Comparison of ENCODE assay signal across 19 cellular contexts in the genomic region with DNA sequence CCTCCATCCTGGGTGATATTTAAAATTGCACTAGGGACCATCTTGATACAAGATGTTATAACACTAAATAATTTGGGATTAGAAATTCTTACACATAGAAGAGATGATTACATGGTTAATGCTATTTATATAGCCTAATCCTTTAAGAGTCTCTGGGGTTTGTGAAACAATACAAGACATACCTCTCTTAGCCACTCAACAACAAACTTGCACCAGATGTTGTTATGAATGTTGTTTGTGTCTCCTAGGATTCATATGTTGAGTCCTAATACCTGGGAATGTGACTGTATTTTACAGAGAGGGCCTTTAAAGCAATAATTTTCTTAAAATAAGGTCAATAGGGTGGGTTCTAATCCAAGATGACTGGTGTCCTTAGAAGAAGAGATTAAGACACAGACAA.
"Had no signal": no experiment of that assay in that cellular context is flagged by ENCODE, and none has a peak within 500 bp of the region (broad histone marks: within the 10 kb centered on the region; RNA-seq: fewer than 3 reads in every experiment).

No MANE protein-coding gene starts in this region.

- H3K9me3 ChIP-seq: adrenal gland, colonic mucosa, esophagus squamous epithelium, pancreas, psoas muscle, right atrium auricular region, thyroid gland had no signal

- DNase-seq: activated B cell treated with CpG ODN at 0.5 μM for 24 hours; activated CD4-positive, alpha-beta T cell treated with anti-CD3 and anti-CD28 coated beads for 4 hours; activated CD4-positive, alpha-beta T cell treated with anti-CD3 and anti-CD28 coated beads, Interleukin-2, amount 50 U/mL, for 48 hours; activated CD8-positive, alpha-beta memory T cell treated with anti-CD3 and anti-CD28 coated beads, Interleukin-2, amount 50 U/mL, for 48 hours; activated naive CD4-positive, alpha-beta T cell; activated T-cell treated with anti-CD3 and anti-CD28 coated beads, Interleukin-2, amount 50 U/mL, for 4 hours; adrenal gland; colonic mucosa; esophagus squamous epithelium; glutamatergic neuron; pancreas; psoas muscle; stimulated activated CD4-positive, alpha-beta T cell treated with anti-CD3 and anti-CD28 coated beads, Interleukin-1b, Interleukin-23, amount 100 ng/mL, for 48 hours; substantia nigra; T1000; thyroid gland had no signal

- H3K4me1 ChIP-seq: adrenal gland, colonic mucosa, esophagus squamous epithelium, pancreas, right atrium auricular region, thyroid gland had no signal

- H3K36me3 ChIP-seq: adrenal gland, colonic mucosa, esophagus squamous epithelium, pancreas, right atrium auricular region, thyroid gland had no signal

- ATAC-seq: activated T-cell treated with anti-CD3 and anti-CD28 coated beads, Interleukin-2, amount 50 U/mL, for 4 hours; natural killer cell treated with Interleukin-12 subunit alpha and Interleukin-12 subunit beta and Interleukin-15 and Interleukin-18, amount 100 ng/mL, for 72 hours; pancreas; psoas muscle had no signal

- H3K27ac ChIP-seq: adrenal gland, colonic mucosa, esophagus squamous epithelium, hepatocyte, pancreas, psoas muscle, right atrium auricular region, thyroid gland had no signal

- H3K4me2 ChIP-seq: hepatocyte had no signal

- H2AFZ ChIP-seq: hepatocyte had no signal

- H3K79me2 ChIP-seq: hepatocyte had no signal

- H3K4me3 ChIP-seq: adrenal gland, colonic mucosa, esophagus squamous epithelium, hepatocyte, pancreas, psoas muscle, right atrium auricular region, thyroid gland had no signal

- H3K27me3 ChIP-seq: adrenal gland, colonic mucosa, esophagus squamous epithelium, hepatocyte, pancreas, right atrium auricular region, thyroid gland had no signal
